Comparison of ENCODE assay signal across 2 cellular contexts in genomic region chrX:51461053-51462050, GRCh38.
TF ChIP-seq lines count a peak whose summit lies in the region.

No MANE protein-coding gene starts in this region.

TF ChIP-seq in K562, 482 proteins besides CTCF, POLR2A, EP300 and RAD21 (continued from another document):
- TF ChIP-seq NFXL1 (CRISPR knock-in tag; IDR thresholded peaks at IDR 0.05) (no peak), TFAM (CRISPR knock-in tag; conservative IDR thresholded peaks at IDR 0.05) (no peak), CHAMP1 (IDR thresholded peaks at IDR 0.05) (no peak), E2F6 (IDR thresholded peaks at IDR 0.05; ENCODE audit: borderline replicate concordance in 1 of 2, extremely low read depth in 1 of 2, insufficient read depth in 1 of 2, insufficient read length in 1 of 2, low read depth in 1 of 2, low read length in 1 of 2, poor library complexity in 1 of 2, severe bottlenecking in 1 of 2) (peak in 1 of 2 experiments; percentile 13), TCFL5 (CRISPR knock-in tag; conservative IDR thresholded peaks at IDR 0.05) (no peak), DACH1 (IDR thresholded peaks at IDR 0.05; ENCODE audit: partially characterized antibody) (no peak), CEBPZ (IDR thresholded peaks at IDR 0.05; ENCODE audit: borderline replicate concordance, low read depth, low read length) (no peak), SMARCA5 (IDR thresholded peaks at IDR 0.05) (no peak), YY1 (IDR thresholded peaks at IDR 0.05; ENCODE audit: borderline replicate concordance in 1 of 3, control insufficient read depth in 1 of 3, extremely low read depth in 1 of 3, insufficient read depth in 3 of 3, insufficient read length in 1 of 3, insufficient replicate concordance in 2 of 3, low read depth in 1 of 3, low read length in 2 of 3) (peak in 2 of 3 experiments; percentile 9 to 50)

TF ChIP-seq in liver, 16 proteins besides CTCF, POLR2A, EP300 and RAD21 (continued from another document):
- TF ChIP-seq ZBTB33 (IDR thresholded peaks at IDR 0.05) (no peak), FOXA2 (IDR thresholded peaks at IDR 0.05) (no peak), FOXA1 (IDR thresholded peaks at IDR 0.05) (no peak), RXRA (IDR thresholded peaks at IDR 0.05) (no peak)
